In genomic region chr6:150637266-150637665, GRCh38 we compare ENCODE assay signal across 18 cellular contexts. TPM values are rescaled to one million over a fixed set of nuclear protein-coding genes. Genes with fewer than 3 reads are reported as not detected.
DNase-seq lines count a peak whose midpoint lies in the region; ATAC-seq and TF ChIP-seq lines count a peak whose summit lies in the region.
"Had no signal": no experiment of that assay in that cellular context is flagged by ENCODE, and none has a peak within 500 bp of the region (broad histone marks: within the 10 kb centered on the region; RNA-seq: fewer than 3 reads in every experiment).

No MANE protein-coding gene starts in this region.

- peaks cover 5% of the 10 kb centered on the region for H3K9me3 Mint-ChIP-seq in central memory CD8-positive, alpha-beta T cell
- H3K9me3 Mint-ChIP-seq in stimulated activated effector memory CD8-positive, alpha-beta T cell treated with anti-CD3 and anti-CD28 coated beads, Interleukin-12 subunit alpha, Interleukin-12 subunit beta, amount 100 ng/mL, for 72 hours, result no peaks in the 10 kb centered on the region
- no peaks in the 10 kb centered on the region for H3K9me3 Mint-ChIP-seq in CD4-positive, alpha-beta T cell

- CTCF ChIA-PET in HEK293 (lab: Yijun Ruan, JAX) (interaction anchor here (0.7 to 2.0 kb wide), 5 partner anchors 18 to 219 kb away, joined by 3 to 11 read pairs (median 6); no protein-coding TSS in a partner anchor), OCI-LY7 (lab: Charles Lee; ENCODE audit: unreplicated experiment) (no interaction called here)
- CTCF ChIA-PET in CD4-positive, alpha-beta T cell (lab: Charles Lee), result interaction anchor here (0.7 kb wide), 1 partner anchor 29 kb away, joined by 3 read pairs; no protein-coding TSS in a partner anchor

- peaks cover 5% of the 10 kb centered on the region; the same call in 1 of the 2 replicates for H3K79me2 ChIP-seq in OCI-LY7 (ENCODE audit: insufficient read depth, low read depth, low read length)

- H3K27ac Mint-ChIP-seq in central memory CD8-positive, alpha-beta T cell (ENCODE audit: low read depth), result peak overlapping the region; percentile 73
- H3K27ac Mint-ChIP-seq in stimulated activated effector memory CD8-positive, alpha-beta T cell treated with anti-CD3 and anti-CD28 coated beads, Interleukin-12 subunit alpha, Interleukin-12 subunit beta, amount 100 ng/mL, for 72 hours, result no peak overlapping the region
- no peak overlapping the region for H3K27ac Mint-ChIP-seq in CD4-positive, alpha-beta T cell

- H3K9me2 ChIP-seq in OCI-LY7 (ENCODE audit: insufficient read depth, low read length), result no peaks in the 10 kb centered on the region

- no peaks in the 10 kb centered on the region for H4K20me1 ChIP-seq in OCI-LY7 (ENCODE audit: insufficient read depth, low read length)

- H3K4me1 Mint-ChIP-seq in central memory CD8-positive, alpha-beta T cell, result peaks cover 62% of the 10 kb centered on the region
- H3K4me1 Mint-ChIP-seq in stimulated activated effector memory CD8-positive, alpha-beta T cell treated with anti-CD3 and anti-CD28 coated beads, Interleukin-12 subunit alpha, Interleukin-12 subunit beta, amount 100 ng/mL, for 72 hours, result peaks cover 54% of the 10 kb centered on the region
- H3K4me1 Mint-ChIP-seq in CD4-positive, alpha-beta T cell (ENCODE audit: low read depth), result peaks cover 33% of the 10 kb centered on the region

- no peak for ATAC-seq in central memory CD8-positive, alpha-beta T cell (replicated peaks; ENCODE audit: extremely low read depth, poor library complexity, severe bottlenecking)
- no peak for ATAC-seq in stimulated activated effector memory CD8-positive, alpha-beta T cell treated with anti-CD3 and anti-CD28 coated beads, Interleukin-12 subunit alpha, Interleukin-12 subunit beta, amount 100 ng/mL, for 72 hours
- no peak for ATAC-seq in CD4-positive, alpha-beta T cell (ENCODE audit: poor library complexity)

- H3K27me3 ChIP-seq in BE2C, result peaks cover 6% of the 10 kb centered on the region
- no peaks in the 10 kb centered on the region for H3K27me3 ChIP-seq in CD4-positive, alpha-beta T cell (ENCODE audit: control insufficient read depth, insufficient read depth, low read length)
- H3K27me3 ChIP-seq: Peyer's patch had no signal

- H3K4me2 ChIP-seq in OCI-LY7 (ENCODE audit: low read length), result peak overlapping the region; percentile 88

- H3K36me3 ChIP-seq in HEK293 (ENCODE audit: control insufficient read depth in 2 of 2, insufficient read depth in 1 of 2, low read length in 2 of 2) (no peaks in the 10 kb centered on the region), OCI-LY7 (ENCODE audit: insufficient read depth, low read length) (no peaks in the 10 kb centered on the region), BE2C (no peaks in the 10 kb centered on the region)
- H3K36me3 ChIP-seq: Peyer's patch had no signal

- intact Hi-C loops in OCI-LY7 (cut with micrococcal nuclease; ENCODE audit: unreplicated experiment), result no loop called here
- intact Hi-C loops in CD4-positive, alpha-beta T cell (cut with DNase I, micrococcal nuclease), result no loop called here

- H3K9me3 ChIP-seq in HEK293 (ENCODE audit: control insufficient read depth, insufficient read depth, low read depth, low read length) (no peaks in the 10 kb centered on the region), OCI-LY7 (ENCODE audit: low read length) (no peaks in the 10 kb centered on the region), BE2C (no peaks in the 10 kb centered on the region)
- no peaks in the 10 kb centered on the region for H3K9me3 ChIP-seq in CD4-positive, alpha-beta T cell (ENCODE audit: control insufficient read depth, low read length)
- H3K9me3 ChIP-seq: Peyer's patch had no signal

- H2AFZ ChIP-seq in OCI-LY7 (ENCODE audit: low read length), result no peak overlapping the region

- peaks cover 8% of the 10 kb centered on the region for H3K36me3 Mint-ChIP-seq in central memory CD8-positive, alpha-beta T cell (ENCODE audit: insufficient read depth)
- H3K36me3 Mint-ChIP-seq in stimulated activated effector memory CD8-positive, alpha-beta T cell treated with anti-CD3 and anti-CD28 coated beads, Interleukin-12 subunit alpha, Interleukin-12 subunit beta, amount 100 ng/mL, for 72 hours, result peaks cover 10% of the 10 kb centered on the region
- H3K36me3 Mint-ChIP-seq in CD4-positive, alpha-beta T cell (ENCODE audit: low read depth), result no peaks in the 10 kb centered on the region

- peak overlapping the region; percentile 94 for H3K4me3 Mint-ChIP-seq in central memory CD8-positive, alpha-beta T cell
- peak overlapping the region; percentile 0 for H3K4me3 Mint-ChIP-seq in stimulated activated effector memory CD8-positive, alpha-beta T cell treated with anti-CD3 and anti-CD28 coated beads, Interleukin-12 subunit alpha, Interleukin-12 subunit beta, amount 100 ng/mL, for 72 hours
- H3K4me3 Mint-ChIP-seq in CD4-positive, alpha-beta T cell, result no peak overlapping the region

- no peaks in the 10 kb centered on the region for H3K27me3 Mint-ChIP-seq in central memory CD8-positive, alpha-beta T cell
- H3K27me3 Mint-ChIP-seq in CD4-positive, alpha-beta T cell, result no peaks in the 10 kb centered on the region

- POLR2A ChIA-PET in HEK293 (lab: Yijun Ruan, JAX), result no interaction called here
- POLR2A ChIA-PET in OCI-LY7 (lab: Charles Lee), result interaction anchor here (0.8 to 1.7 kb wide), 6 partner anchors 12 to 82 kb away, joined by 3 to 6 read pairs (median 4); no protein-coding TSS in a partner anchor
- POLR2A ChIA-PET in CD4-positive, alpha-beta T cell (lab: Charles Lee), result no interaction called here

- BruUV-seq in OCI-LY7 (replicated peaks; lab: Mats Ljungman, UMichigan), result no TSS peak

- H3K4me1 ChIP-seq in HEK293 (ENCODE audit: control insufficient read depth, insufficient read depth, low read length) (peaks cover 56% of the 10 kb centered on the region), OCI-LY7 (ENCODE audit: insufficient read depth, low read length, poor library complexity, severe bottlenecking) (peaks cover 86% of the 10 kb centered on the region), BE2C (no peaks in the 10 kb centered on the region)

- TF ChIP-seq CTCF in HEK293 (tag by site-specific recombination; IDR thresholded peaks at IDR 0.05) (no peak), OCI-LY7 (conservative IDR thresholded peaks at IDR 0.05; ENCODE audit: low read length) (no peak), BE2C (IDR thresholded peaks at IDR 0.05; ENCODE audit: low read depth, low read length) (no peak)
- no peak for TF ChIP-seq CTCF in CD4-positive, alpha-beta T cell (IDR thresholded peaks at IDR 0.05)

- H3K27ac ChIP-seq in HEK293 (ENCODE audit: extremely low read depth, low read depth, low read length) (no peak overlapping the region), OCI-LY7 (ENCODE audit: low read depth, low read length, poor library complexity, severe bottlenecking) (no peak overlapping the region)
- H3K27ac ChIP-seq in CD4-positive, alpha-beta T cell (ENCODE audit: low read depth, low read length), result no peak overlapping the region
- H3K27ac ChIP-seq: SK-N-MC had no signal

- DNase-seq in OCI-LY7 (ENCODE audit: low spot score) (no peak), BE2C (no peak), NCI-H2227 (lab: John Stamatoyannopoulos, UW; ENCODE audit: unreplicated experiment) (no peak)
- no peak for DNase-seq in central memory CD8-positive, alpha-beta T cell (ENCODE audit: low spot score in 2 of 2)
- DNase-seq in stimulated activated effector memory CD8-positive, alpha-beta T cell treated with anti-CD3 and anti-CD28 coated beads, Interleukin-12 subunit alpha, Interleukin-12 subunit beta, amount 100 ng/mL, for 72 hours (ENCODE audit: low spot score in 2 of 2), result no peak
- no peak for DNase-seq in CD4-positive, alpha-beta T cell
- DNase-seq: DMS79 treated with DMSO at 0.1 percent for 48 hours, KG1, NCI-H1048, NCI-H1436 treated with DMSO at 0.1 percent for 48 hours, NCI-H2029 treated with DMSO at 0.1 percent for 48 hours, NCI-H2171 treated with DMSO at 0.1 percent for 48 hours, NCI-H510A, NCI-H774, Peyer's patch, Right ventricle myocardium superior had no signal

- H3K4me3 ChIP-seq in HEK293 (ENCODE audit: low read depth, low read length) (no peak overlapping the region), OCI-LY7 (ENCODE audit: low read depth, low read length, poor library complexity, severe bottlenecking) (no peak overlapping the region), BE2C (ENCODE audit: low read depth, low read length) (no peak overlapping the region)
- H3K4me3 ChIP-seq: Peyer's patch, SK-N-MC had no signal

TF ChIP-seq in HEK293, 187 proteins besides CTCF, POLR2A, EP300 and RAD21 (continues in another document):
- no peak for TF ChIP-seq SP2 (tag by site-specific recombination; IDR thresholded peaks at IDR 0.05)
- TF ChIP-seq BCL11A (tag by site-specific recombination; IDR thresholded peaks at IDR 0.05; ENCODE audit: low read depth), result no peak
- no peak for TF ChIP-seq SETDB1 (IDR thresholded peaks at IDR 0.05; ENCODE audit: insufficient read length, low read length)
- TF ChIP-seq ZNF707 (tag by site-specific recombination; IDR thresholded peaks at IDR 0.05), result no peak
- no peak for TF ChIP-seq EGR2 (tag by site-specific recombination; IDR thresholded peaks at IDR 0.05; ENCODE audit: low read depth)
- no peak for TF ChIP-seq ZNF2 (tag by site-specific recombination; IDR thresholded peaks at IDR 0.05)
- no peak for TF ChIP-seq MEIS1 (CRISPR knock-in tag; IDR thresholded peaks at IDR 0.05; ENCODE audit: borderline replicate concordance)

RNA-seq across cellular contexts. Expression of gene PLEKHG1, which starts 37.6 kb away (rescaled TPM):
- total RNA-seq in OCI-LY7 (2014; rRNA removed; shearing (Covaris generic)), result 13.1 and 19.6 TPM in 2 replicates
- 17.9 and 26.3 TPM in 2 replicates for total RNA-seq in OCI-LY7 (2022)
- polyA plus RNA-seq in BE2C (2012; ENCODE audit: insufficient read depth, insufficient read length, low read depth), result not detected
- total RNA-seq in CD4-positive, alpha-beta T cell, result 1 to 10 TPM; 1.5 to 1.8 TPM

Comparison
In these comparisons a context has a peak if more than half of its experiments do, and no peak if none do; other contexts are left out.
1. RNA of gene PLEKHG1, which starts 37.6 kb away (total RNA-seq): 13.1 to 26.3 TPM in OCI-LY7; 1.5 to 1.8 TPM in CD4-positive, alpha-beta T cell; every median in the first group is over 4 times any median in the second.